23 cellular contexts compared by ENCODE assay signal in the genomic region with DNA sequence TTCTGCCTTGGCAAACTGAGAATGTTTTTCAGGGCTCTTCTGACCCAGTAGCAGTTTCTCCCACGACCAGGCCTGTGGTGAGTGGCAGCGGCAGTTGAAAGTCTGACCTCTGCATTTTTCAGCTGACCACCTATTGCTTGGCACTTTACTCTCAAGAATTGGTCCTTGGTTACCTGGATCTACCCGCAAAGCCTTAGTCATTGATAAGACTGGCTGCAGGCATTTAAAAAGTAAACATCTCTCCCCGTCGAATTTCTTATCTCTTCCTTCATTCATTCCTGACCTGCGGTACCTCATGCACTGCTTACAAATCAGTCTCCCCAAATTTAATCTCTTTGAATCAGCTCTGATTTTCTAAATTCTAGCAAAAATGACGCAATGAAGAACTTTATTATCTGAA. TPM values are rescaled to one million over a fixed set of nuclear protein-coding genes. Genes with fewer than 3 reads are reported as not detected.
"Had no signal": no experiment of that assay in that cellular context is flagged by ENCODE, and none has a peak within 500 bp of the region (broad histone marks: within the 10 kb centered on the region; RNA-seq: fewer than 3 reads in every experiment).

No MANE protein-coding gene starts in this region.

- FAIRE-seq: endometrium had no signal

- H3K4me2 ChIP-seq: neural progenitor cell, smooth muscle cell had no signal

- H3K4me1 ChIP-seq: gastrocnemius medialis, left lung, neural progenitor cell, upper lobe of left lung, vagina had no signal

- ATAC-seq: gastrocnemius medialis; heart right ventricle; left lung; natural killer cell treated with Interleukin-12 subunit alpha and Interleukin-12 subunit beta and Interleukin-15 and Interleukin-18, amount 100 ng/mL, for 72 hours; right cardiac atrium had no signal

- H3K36me3 ChIP-seq: esophagus muscularis mucosa, gastrocnemius medialis, heart right ventricle, left lung, neural progenitor cell, ovary, tibial artery, upper lobe of left lung, vagina had no signal

- H3K4me3 ChIP-seq: esophagus muscularis mucosa, gastrocnemius medialis, heart right ventricle, left lung, lung, neural progenitor cell, ovary, smooth muscle cell, tibial artery, upper lobe of left lung, vagina had no signal

- H2AFZ ChIP-seq: neural progenitor cell had no signal

- H3K27ac ChIP-seq: epithelial cell of prostate, esophagus muscularis mucosa, gastrocnemius medialis, heart right ventricle, left lung, neural progenitor cell, ovary, tibial artery, upper lobe of left lung, vagina had no signal

- H3K27me3 ChIP-seq: esophagus muscularis mucosa, gastrocnemius medialis, heart right ventricle, left lung, neural progenitor cell, ovary, tibial artery, upper lobe of left lung, vagina had no signal

- H3K9me3 ChIP-seq: esophagus muscularis mucosa, gastrocnemius medialis, ovary, tibial artery, vagina had no signal

- DNase-seq: cortex of kidney; effector memory CD4-positive, alpha-beta T cell; gastrocnemius medialis; heart right ventricle; islet precursor cell; left lung; mesenchymal stem cell; midbrain; nucleus accumbens; ovary; right cardiac atrium; stimulated activated CD4-positive, alpha-beta T cell treated with anti-CD3 and anti-CD28 coated beads, Interleukin-2, amount 100 ng/mL, for 48 hours; stimulated activated naive CD4-positive, alpha-beta T cell treated with Interleukin-2 at 50 U/mL for 16 hours; tibial artery; upper lobe of left lung had no signal

- H3K9ac ChIP-seq: neural progenitor cell had no signal

RNA-seq across cellular contexts. Expression of a gene that starts 26.1 kb away (rescaled TPM):
- polyA plus RNA-seq: smooth muscle cell had no signal
